Comparison of ENCODE assay signal across 23 cellular contexts in the genomic region with DNA sequence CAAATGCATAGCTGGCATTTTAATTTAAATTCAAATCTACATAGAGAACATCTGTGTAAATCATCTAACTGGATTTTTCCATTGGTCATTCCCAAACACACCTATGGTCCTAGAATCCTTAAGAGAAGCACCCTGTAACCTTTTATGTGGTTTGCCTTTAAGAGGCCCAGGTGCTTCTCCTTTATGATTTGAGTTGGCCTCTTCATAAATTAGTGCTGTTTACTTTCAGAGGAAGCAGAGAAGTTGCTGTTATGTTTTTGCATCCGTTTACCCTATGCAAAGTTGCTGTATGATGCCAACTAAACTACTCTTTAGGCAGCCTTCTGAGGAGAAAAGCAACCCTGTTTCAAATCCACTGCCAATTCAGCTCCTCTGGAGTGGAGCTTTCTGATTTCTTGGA.
DNase-seq lines count a peak whose midpoint lies in the region; ATAC-seq, FAIRE-seq and TF ChIP-seq lines count a peak whose summit lies in the region.
"Had no signal": no experiment of that assay in that cellular context is flagged by ENCODE, and none has a peak within 500 bp of the region (broad histone marks: within the 10 kb centered on the region; RNA-seq: fewer than 3 reads in every experiment).

No MANE protein-coding gene starts in this region.

- H3K9ac ChIP-seq in GM12878 (ENCODE audit: control insufficient read depth, insufficient read depth, low read length), result no peak overlapping the region

- no peak overlapping the region for H3K27ac ChIP-seq in GM12878 (ENCODE audit: control insufficient read depth, insufficient read depth)
- no peak overlapping the region for H3K27ac ChIP-seq in stomach
- H3K27ac ChIP-seq: RWPE1 had no signal

- no peaks in the 10 kb centered on the region for H4K20me1 ChIP-seq in GM12878 (ENCODE audit: control insufficient read depth, insufficient read depth)

- DNase-seq in GM12878 (ENCODE audit: low read depth, low spot score), result no peak
- DNase-seq in stomach, result no peak
- no peak for DNase-seq in kidney glomerular epithelial cell (lab: John Stamatoyannopoulos, UW)
- DNase-seq: C1 segment of cervical spinal cord; CD4-positive, alpha-beta memory T cell; COR-L47; NCI-H1048; NCI-H1417; NCI-H1694; NCI-H2081; NCI-H2171 treated with DMSO at 0.1 percent for 48 hours; NCI-H345; NCI-H524 treated with DMSO at 0.1 percent for 48 hours; SHP77 treated with DMSO at 0.1 percent for 48 hours; T-helper 9 cell had no signal

- no peaks in the 10 kb centered on the region for H3K79me2 ChIP-seq in GM12878 (ENCODE audit: control insufficient read depth, insufficient read depth, low read length)

- TF ChIP-seq CTCF in GM12878 (IDR thresholded peaks at IDR 0.05 in 2 of 3, conservative IDR thresholded peaks at IDR 0.05 in 1 of 3; ENCODE audit: control insufficient read depth in 2 of 3, extremely low read depth in 1 of 3, insufficient read depth in 1 of 3, low read depth in 3 of 3, low read length in 3 of 3) (no peak), stomach (IDR thresholded peaks at IDR 0.05) (no peak)

- H3K4me3 ChIP-seq in GM12878, result no peak overlapping the region
- H3K4me3 ChIP-seq in stomach, result no peak overlapping the region

- H2AFZ ChIP-seq in GM12878 (ENCODE audit: control insufficient read depth, low read depth, low read length), result no peak overlapping the region

- H3K4me1 ChIP-seq in GM12878 (ENCODE audit: control insufficient read depth, insufficient read depth, low read length) (peaks cover 28% of the 10 kb centered on the region), stomach (peaks cover 0 to 3% (median 0%) of the 10 kb centered on the region in 4 donors)

- no peaks in the 10 kb centered on the region for H3K36me3 ChIP-seq in GM12878 (ENCODE audit: control insufficient read depth in 2 of 2, insufficient read depth in 2 of 2, low read length in 1 of 2)
- H3K36me3 ChIP-seq in stomach, result no peaks in the 10 kb centered on the region

- SMC1A ChIA-PET in GM12878 (lab: Charles Lee; ENCODE audit: uncharacterized antibody, unreplicated experiment), result interaction anchor here (0.6 to 1.7 kb wide), 6 partner anchors 10 to 136 kb away, joined by 3 to 6 read pairs (median 4); no protein-coding TSS in a partner anchor

- no peak for TF ChIP-seq RAD21 in GM12878 (IDR thresholded peaks at IDR 0.05; ENCODE audit: insufficient read depth, low read depth, low read length)

- in situ Hi-C loops in GM12878 (cut with MboI), result no loop called here

- no peak for FAIRE-seq in GM12878 (lab: Jason Lieb, UNC)
- FAIRE-seq: TTC549 had no signal

- no peak for TF ChIP-seq POLR2A in GM12878 (IDR thresholded peaks at IDR 0.05; ENCODE audit: low read depth, low read length)
- TF ChIP-seq POLR2A in stomach (IDR thresholded peaks at IDR 0.05), result no peak

- RAD21 ChIA-PET in GM12878 (lab: Charles Lee; ENCODE audit: unreplicated experiment), result no interaction called here

- POLR2A ChIA-PET in GM12878 (lab: Charles Lee), result interaction anchor here (1.1 kb wide), 2 partner anchors 44 to 50 kb away, joined by 3 read pairs; no protein-coding TSS in a partner anchor

- TF ChIP-seq EP300 in GM12878 (IDR thresholded peaks at IDR 0.05; ENCODE audit: borderline replicate concordance in 1 of 2, control insufficient read depth in 1 of 2, low read depth in 2 of 2, low read length in 2 of 2) (no peak), stomach (IDR thresholded peaks at IDR 0.05) (no peak)

- H3K27me3 ChIP-seq in GM12878 (replicated peaks in 1 of 2; ENCODE audit: control insufficient read depth in 2 of 2, insufficient read depth in 2 of 2, low read length in 1 of 2) (no peaks in the 10 kb centered on the region), stomach (no peaks in the 10 kb centered on the region)

- BruUV-seq in GM12878 (replicated peaks; lab: Mats Ljungman, UMichigan), result no TSS peak

- WGBS in GM12878 (ENCODE audit: insufficient coverage, insufficient replicate concordance, low lambda C conversion rate, missing lambda C conversion rate), result 0% methylated on average over 1 of the region's 1 CpG
- 73 to 92% (median 84%) methylated on average over 1 of the region's 1 CpG for WGBS in stomach, 5 donors

- H3K4me2 ChIP-seq in GM12878 (ENCODE audit: control insufficient read depth, insufficient read depth), result no peak overlapping the region

- ATAC-seq in GM18867 (IDR thresholded peaks at IDR 0.05; ENCODE audit: unreplicated experiment), result peak; percentile 59
- ATAC-seq in GM21717 (IDR thresholded peaks at IDR 0.05; ENCODE audit: unreplicated experiment), result peak; percentile 49
- ATAC-seq in HG02885 (IDR thresholded peaks at IDR 0.05; ENCODE audit: poor library complexity, unreplicated experiment), result peak; percentile 38
- ATAC-seq in GM12878, result peak; percentile 68
- ATAC-seq in GM18873 (IDR thresholded peaks at IDR 0.05; ENCODE audit: low FRiP score, unreplicated experiment), result no peak
- ATAC-seq: HCT116, Panc1 had no signal

- CTCF ChIA-PET in GM12878 (lab: Yijun Ruan, JAX), result interaction anchor here (0.8 to 1.1 kb wide), 3 partner anchors 10 to 282 kb away, joined by 3 to 4 read pairs (median 3); no protein-coding TSS in a partner anchor

- H3K9me3 ChIP-seq in GM12878 (replicated peaks; ENCODE audit: control insufficient read depth, insufficient read depth, low read length) (no peaks in the 10 kb centered on the region), stomach (no peaks in the 10 kb centered on the region)

- intact Hi-C loops in GM12878 (cut with micrococcal nuclease; ENCODE audit: unreplicated experiment), result no loop called here
- intact Hi-C loops in stomach (cut with DNase I; ENCODE audit: low total_unique reads), result no loop called here

TF ChIP-seq in GM12878, 131 proteins besides CTCF, POLR2A, EP300 and RAD21:
- peak; percentile 62 for TF ChIP-seq NFIC (IDR thresholded peaks at IDR 0.05; ENCODE audit: low read depth, low read length)
- TF ChIP-seq JUNB (IDR thresholded peaks at IDR 0.05), result peak; percentile 62
- TF ChIP-seq ZNF217 (IDR thresholded peaks at IDR 0.05), result no peak
- 0 out of 2 replicates have a peak, but pooled peaks have one; percentile 20 for TF ChIP-seq CREM (IDR thresholded peaks at IDR 0.05; ENCODE audit: low read depth)
- TF ChIP-seq PKNOX1 (IDR thresholded peaks at IDR 0.05), result no peak
- peak; percentile 50; the same call in 1 of the 2 replicates for TF ChIP-seq FOXM1 (IDR thresholded peaks at IDR 0.05; ENCODE audit: low read depth, low read length)
- TF ChIP-seq BCLAF1 (IDR thresholded peaks at IDR 0.05), result no peak
- TF ChIP-seq RUNX3 (IDR thresholded peaks at IDR 0.05; ENCODE audit: low read length), result peak; percentile 89
- TF ChIP-seq TCF7 (IDR thresholded peaks at IDR 0.05; ENCODE audit: borderline replicate concordance), result peak; percentile 91
- no peak for TF ChIP-seq ETV6 (conservative IDR thresholded peaks at IDR 0.05 in 1 of 2, IDR thresholded peaks at IDR 0.05 in 1 of 2; ENCODE audit: borderline replicate concordance in 1 of 2, low read depth in 1 of 2)
- TF ChIP-seq ZNF274 (IDR thresholded peaks at IDR 0.05; ENCODE audit: insufficient read depth, insufficient read length), result no peak
